Comparison of ENCODE assay signal across 9 cellular contexts in genomic region chr16:21952793-21953540, GRCh38. TPM values are rescaled to one million over a fixed set of nuclear protein-coding genes. Genes with fewer than 3 reads are reported as not detected.
A peak's percentile ranks its signal among the peaks of the same experiment; 100 is the strongest.
DNase-seq lines count a peak whose midpoint lies in the region; ATAC-seq, FAIRE-seq and TF ChIP-seq lines count a peak whose summit lies in the region.
"Had no signal": no experiment of that assay in that cellular context is flagged by ENCODE, and none has a peak within 500 bp of the region (broad histone marks: within the 10 kb centered on the region; RNA-seq: fewer than 3 reads in every experiment).

UQCRC2 (plus strand) TSS chr16:21953361; CDS start chr16:21953424, 63 bp downstream.

- H3K4me1 ChIP-seq in kidney (ENCODE audit: control insufficient read depth in 1 of 2, insufficient read depth in 1 of 2, low read depth in 1 of 2, low read length in 2 of 2) = peaks cover 6 to 20% of the 10 kb centered on the region in 2 donors

- ATAC-seq in HG03432 (IDR thresholded peaks at IDR 0.05; ENCODE audit: unreplicated experiment) = peak; percentile 87

- TF ChIP-seq POLR2A in GM19193 (IDR thresholded peaks at IDR 0.05; ENCODE audit: extremely low read depth, insufficient read depth, insufficient read length) = peak; percentile 89

- no peaks in the 10 kb centered on the region for H3K9me3 ChIP-seq in kidney (ENCODE audit: control insufficient read depth in 1 of 2, low read length in 2 of 2)

- intact Hi-C loops in kidney (cut with DNase I) = no loop called here

- peak within 1 kb of the TSS; percentile 96 to 98 for H3K27ac ChIP-seq in kidney (ENCODE audit: low read depth in 2 of 2, low read length in 2 of 2)

- TF ChIP-seq CTCF in kidney (IDR thresholded peaks at IDR 0.05; ENCODE audit: borderline replicate concordance, extremely low read depth, insufficient read depth) = no peak

- peak within 1 kb of the TSS; percentile 95 to 99 for H3K4me3 ChIP-seq in kidney (ENCODE audit: low read length in 2 of 2)

- no peak for FAIRE-seq in kidney (lab: Jason Lieb, UNC)
- FAIRE-seq: endometrium had no signal

- peak within 1 kb of the TSS; percentile 90 to 100 for H3K9ac ChIP-seq in kidney (ENCODE audit: low read length in 2 of 2)

- DNase-seq in Ammon's horn (ENCODE audit: low spot score) (peak; percentile 96), NCI-H460 (ENCODE audit: extremely low read depth, low read depth) (peak; percentile 92), cerebellar cortex (ENCODE audit: low spot score) (peak; percentile 97), kidney (peak; percentile 95)
- peak; percentile 85 for DNase-seq in activated CD4-positive, CD25-positive, alpha-beta regulatory T cell treated with anti-CD3 and anti-CD28 coated beads, Interleukin-2, amount 50 U/mL, for 72 hours
- peak; percentile 69 to 73 for DNase-seq in stimulated activated CD4-positive, alpha-beta T cell treated with anti-CD3 and anti-CD28 coated beads, Interleukin-15, amount 100 ng/mL, for 1 hour (ENCODE audit: low read depth in 1 of 2, low spot score in 1 of 2)

- peaks cover 6 to 10% of the 10 kb centered on the region in 2 donors for H3K36me3 ChIP-seq in kidney (ENCODE audit: control insufficient read depth in 1 of 2, insufficient read depth in 2 of 2, low read length in 2 of 2)

RNA-seq across cellular contexts. Expression of gene UQCRC2, which starts in this region (rescaled TPM):
- 218 and 248 TPM in 2 replicates for total RNA-seq in NCI-H460 (2014; rRNA removed; shearing (Covaris generic))
- 250 and 255 TPM in 2 replicates for polyA plus RNA-seq in NCI-H460 (2014; cell fraction: nucleus; rRNA removed)
- 199 TPM for total RNA-seq in kidney
- 314 TPM for polyA plus RNA-seq in kidney (ENCODE audit: insufficient read depth, low read depth, low replicate concordance)

Comparison
In these comparisons a context has a peak if more than half of its experiments do, and no peak if none do; other contexts are left out.
1. Peak in every context shown above with its lines: DNase-seq, ATAC-seq, H3K4me3 ChIP-seq and H3K27ac ChIP-seq.